16 cellular contexts compared by ENCODE assay signal in genomic region chr4:147794787-147795413, GRCh38.
DNase-seq lines count a peak whose midpoint lies in the region; ATAC-seq and TF ChIP-seq lines count a peak whose summit lies in the region.
"Had no signal": no experiment of that assay in that cellular context is flagged by ENCODE, and none has a peak within 500 bp of the region (broad histone marks: within the 10 kb centered on the region; RNA-seq: fewer than 3 reads in every experiment).

No MANE protein-coding gene starts in this region.

- peaks cover 48% of the 10 kb centered on the region for H3K4me1 Mint-ChIP-seq in CD8-positive, alpha-beta T cell (ENCODE audit: low read depth)
- peaks cover 56% of the 10 kb centered on the region for H3K4me1 Mint-ChIP-seq in T-helper 17 cell

- no peak overlapping the region for H3K27ac ChIP-seq in CD8-positive, alpha-beta T cell (ENCODE audit: low read depth, low read length)
- H3K27ac ChIP-seq in substantia nigra (ENCODE audit: low read depth, low read length, poor library complexity, severe bottlenecking) = no peak overlapping the region
- H3K27ac ChIP-seq: GM23248, suprapubic skin had no signal

- peaks cover 27% of the 10 kb centered on the region for H3K4me1 ChIP-seq in CD8-positive, alpha-beta T cell (ENCODE audit: insufficient read depth, low read length)
- H3K4me1 ChIP-seq: BE2C had no signal

- no peaks in the 10 kb centered on the region for H3K9me3 Mint-ChIP-seq in CD8-positive, alpha-beta T cell
- H3K9me3 Mint-ChIP-seq: activated naive CD4-positive, alpha-beta T cell treated with anti-CD3 and anti-CD28 coated beads, Interleukin-2, amount 10 ng/mL, durations not matched to agents 7 days and 5 days; T-cell had no signal

- intact Hi-C loops in CD8-positive, alpha-beta T cell (cut with DNase I, micrococcal nuclease) = loop anchor here in 1 of 2 experiments (5.0 kb wide), 1 partner anchor 63 kb away; the partner anchor contains the start of gene ARHGAP10

- peaks cover 3% of the 10 kb centered on the region for H3K36me3 Mint-ChIP-seq in CD8-positive, alpha-beta T cell
- peaks cover 6% of the 10 kb centered on the region for H3K36me3 Mint-ChIP-seq in T-helper 17 cell (ENCODE audit: low read depth)
- H3K36me3 Mint-ChIP-seq: activated naive CD4-positive, alpha-beta T cell treated with anti-CD3 and anti-CD28 coated beads, Interleukin-2, amount 10 ng/mL, durations not matched to agents 7 days and 5 days had no signal

- H3K27me3 ChIP-seq in CD8-positive, alpha-beta T cell (ENCODE audit: insufficient read depth, low read length) = no peaks in the 10 kb centered on the region
- H3K27me3 ChIP-seq: BE2C, suprapubic skin had no signal

- H3K27me3 Mint-ChIP-seq in CD8-positive, alpha-beta T cell (ENCODE audit: low read depth) = no peaks in the 10 kb centered on the region
- no peaks in the 10 kb centered on the region for H3K27me3 Mint-ChIP-seq in T-helper 17 cell
- H3K27me3 Mint-ChIP-seq: T-cell had no signal

- no peak for TF ChIP-seq CTCF in CD8-positive, alpha-beta T cell (IDR thresholded peaks at IDR 0.05)

- H3K36me3 ChIP-seq in CD8-positive, alpha-beta T cell (ENCODE audit: insufficient read depth, low read length) = no peaks in the 10 kb centered on the region
- H3K36me3 ChIP-seq: BE2C, suprapubic skin had no signal

- H3K4me3 Mint-ChIP-seq in CD8-positive, alpha-beta T cell = no peak overlapping the region
- peak overlapping the region; percentile 33 for H3K4me3 Mint-ChIP-seq in T-helper 17 cell
- H3K4me3 Mint-ChIP-seq: activated naive CD4-positive, alpha-beta T cell treated with anti-CD3 and anti-CD28 coated beads, Interleukin-2, amount 10 ng/mL, durations not matched to agents 7 days and 5 days; T-cell had no signal

- POLR2A ChIA-PET in CD8-positive, alpha-beta T cell (lab: Charles Lee) = no interaction called here

- no peak overlapping the region for H3K4me3 ChIP-seq in CD8-positive, alpha-beta T cell (ENCODE audit: low read depth, low read length)
- H3K4me3 ChIP-seq: GM23248, lung, smooth muscle cell, suprapubic skin had no signal

- no peak overlapping the region for H3K27ac Mint-ChIP-seq in CD8-positive, alpha-beta T cell
- H3K27ac Mint-ChIP-seq in T-helper 17 cell = peak overlapping the region; percentile 97
- H3K27ac Mint-ChIP-seq: activated naive CD4-positive, alpha-beta T cell treated with anti-CD3 and anti-CD28 coated beads, Interleukin-2, amount 10 ng/mL, durations not matched to agents 7 days and 5 days had no signal

- no peaks in the 10 kb centered on the region for H3K9me3 ChIP-seq in CD8-positive, alpha-beta T cell (ENCODE audit: low read length)
- H3K9me3 ChIP-seq in T-helper 17 cell (ENCODE audit: control insufficient read depth, low read length, poor library complexity, severe bottlenecking) = no peaks in the 10 kb centered on the region
- H3K9me3 ChIP-seq: BE2C, suprapubic skin had no signal

- no peak for DNase-seq in CD8-positive, alpha-beta T cell
- DNase-seq in T-helper 17 cell (no peak), cerebellar cortex (ENCODE audit: low spot score) (no peak), substantia nigra (lab: John Stamatoyannopoulos, UW) (no peak)
- no peak for DNase-seq in central memory CD4-positive, alpha-beta T cell
- DNase-seq: activated naive CD4-positive, alpha-beta T cell treated with anti-CD3 and anti-CD28 coated beads, Interleukin-2, amount 10 ng/mL, durations not matched to agents 7 days and 5 days; BE2C; GM23248; NCI-H1930; T-cell had no signal

- CTCF ChIA-PET in CD8-positive, alpha-beta T cell (lab: Charles Lee) = interaction anchor here (3.0 kb wide), 1 partner anchor 72 kb away, joined by 14 read pairs; no protein-coding TSS in a partner anchor

- ATAC-seq in CD8-positive, alpha-beta T cell = peak; percentile 38
- ATAC-seq in GM19351 (IDR thresholded peaks at IDR 0.05; ENCODE audit: unreplicated experiment) = peak; percentile 61
- peak; percentile 80 for ATAC-seq in HG02943 (IDR thresholded peaks at IDR 0.05; ENCODE audit: low read depth, unreplicated experiment)
- ATAC-seq in T-helper 17 cell = peak; percentile 80
- ATAC-seq in GM19328 (IDR thresholded peaks at IDR 0.05; ENCODE audit: unreplicated experiment) = no peak
